1 cellular context compared by ENCODE assay signal in genomic region chr16:74922150-74923138, GRCh38.
TF ChIP-seq lines count a peak whose summit lies in the region.

No MANE protein-coding gene starts in this region.

TF ChIP-seq in HepG2, 621 proteins besides CTCF, POLR2A, EP300 and RAD21 (continued from another document and continues in another):
- TF ChIP-seq TFDP2 (CRISPR knock-in tag; IDR thresholded peaks at IDR 0.05) = peak; percentile 60
- TF ChIP-seq, protein P1, sequence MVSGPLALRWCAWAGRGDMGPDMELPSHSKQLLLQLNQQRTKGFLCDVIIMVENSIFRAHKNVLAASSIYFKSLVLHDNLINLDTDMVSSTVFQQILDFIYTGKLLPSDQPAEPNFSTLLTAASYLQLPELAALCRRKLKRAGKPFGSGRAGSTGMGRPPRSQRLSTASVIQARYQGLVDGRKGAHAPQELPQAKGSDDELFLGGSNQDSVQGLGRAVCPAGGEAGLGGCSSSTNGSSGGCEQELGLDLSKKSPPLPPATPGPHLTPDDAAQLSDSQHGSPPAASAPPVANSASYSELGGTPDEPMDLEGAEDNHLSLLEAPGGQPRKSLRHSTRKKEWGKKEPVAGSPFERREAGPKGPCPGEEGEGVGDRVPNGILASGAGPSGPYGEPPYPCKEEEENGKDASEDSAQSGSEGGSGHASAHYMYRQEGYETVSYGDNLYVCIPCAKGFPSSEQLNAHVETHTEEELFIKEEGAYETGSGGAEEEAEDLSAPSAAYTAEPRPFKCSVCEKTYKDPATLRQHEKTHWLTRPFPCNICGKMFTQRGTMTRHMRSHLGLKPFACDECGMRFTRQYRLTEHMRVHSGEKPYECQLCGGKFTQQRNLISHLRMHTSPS (CRISPR knock-in tag; IDR thresholded peaks at IDR 0.05; ENCODE audit: low read depth) = no peak
- TF ChIP-seq, protein P2, sequence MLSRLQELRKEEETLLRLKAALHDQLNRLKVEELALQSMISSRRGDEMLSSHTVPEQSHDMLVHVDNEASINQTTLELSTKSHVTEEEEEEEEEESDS (CRISPR knock-in tag; IDR thresholded peaks at IDR 0.05; ENCODE audit: borderline replicate concordance) = no peak
- TF ChIP-seq ZNF660 (CRISPR knock-in tag; IDR thresholded peaks at IDR 0.05; ENCODE audit: borderline replicate concordance, low read depth) = no peak
- peak; percentile 89; the same call in 1 of the 2 replicates for TF ChIP-seq PRDM10 (CRISPR knock-in tag; IDR thresholded peaks at IDR 0.05; ENCODE audit: low read depth)
- TF ChIP-seq, protein P3, sequence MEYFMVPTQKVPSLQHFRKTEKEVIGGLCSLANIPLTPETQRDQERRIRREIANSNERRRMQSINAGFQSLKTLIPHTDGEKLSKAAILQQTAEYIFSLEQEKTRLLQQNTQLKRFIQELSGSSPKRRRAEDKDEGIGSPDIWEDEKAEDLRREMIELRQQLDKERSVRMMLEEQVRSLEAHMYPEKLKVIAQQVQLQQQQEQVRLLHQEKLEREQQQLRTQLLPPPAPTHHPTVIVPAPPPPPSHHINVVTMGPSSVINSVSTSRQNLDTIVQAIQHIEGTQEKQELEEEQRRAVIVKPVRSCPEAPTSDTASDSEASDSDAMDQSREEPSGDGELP (IDR thresholded peaks at IDR 0.05; ENCODE audit: borderline replicate concordance, low read depth) = no peak
- no peak for TF ChIP-seq ZNF792 (CRISPR knock-in tag; IDR thresholded peaks at IDR 0.05)
- TF ChIP-seq ZNF558 (CRISPR knock-in tag; IDR thresholded peaks at IDR 0.05; ENCODE audit: borderline replicate concordance) = no peak
- peak; percentile 71 for TF ChIP-seq ARID5B (CRISPR knock-in tag; IDR thresholded peaks at IDR 0.05)
- TF ChIP-seq, protein P4, sequence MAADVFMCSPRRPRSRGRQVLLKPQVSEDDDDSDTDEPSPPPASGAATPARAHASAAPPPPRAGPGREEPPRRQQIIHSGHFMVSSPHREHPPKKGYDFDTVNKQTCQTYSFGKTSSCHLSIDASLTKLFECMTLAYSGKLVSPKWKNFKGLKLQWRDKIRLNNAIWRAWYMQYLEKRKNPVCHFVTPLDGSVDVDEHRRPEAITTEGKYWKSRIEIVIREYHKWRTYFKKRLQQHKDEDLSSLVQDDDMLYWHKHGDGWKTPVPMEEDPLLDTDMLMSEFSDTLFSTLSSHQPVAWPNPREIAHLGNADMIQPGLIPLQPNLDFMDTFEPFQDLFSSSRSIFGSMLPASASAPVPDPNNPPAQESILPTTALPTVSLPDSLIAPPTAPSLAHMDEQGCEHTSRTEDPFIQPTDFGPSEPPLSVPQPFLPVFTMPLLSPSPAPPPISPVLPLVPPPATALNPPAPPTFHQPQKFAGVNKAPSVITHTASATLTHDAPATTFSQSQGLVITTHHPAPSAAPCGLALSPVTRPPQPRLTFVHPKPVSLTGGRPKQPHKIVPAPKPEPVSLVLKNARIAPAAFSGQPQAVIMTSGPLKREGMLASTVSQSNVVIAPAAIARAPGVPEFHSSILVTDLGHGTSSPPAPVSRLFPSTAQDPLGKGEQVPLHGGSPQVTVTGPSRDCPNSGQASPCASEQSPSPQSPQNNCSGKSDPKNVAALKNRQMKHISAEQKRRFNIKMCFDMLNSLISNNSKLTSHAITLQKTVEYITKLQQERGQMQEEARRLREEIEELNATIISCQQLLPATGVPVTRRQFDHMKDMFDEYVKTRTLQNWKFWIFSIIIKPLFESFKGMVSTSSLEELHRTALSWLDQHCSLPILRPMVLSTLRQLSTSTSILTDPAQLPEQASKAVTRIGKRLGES (CRISPR knock-in tag; IDR thresholded peaks at IDR 0.05; ENCODE audit: borderline replicate concordance) = 0 out of 2 replicates have a peak, but pooled peaks have one; percentile 64
- no peak for TF ChIP-seq NFKB2 (CRISPR knock-in tag; IDR thresholded peaks at IDR 0.05; ENCODE audit: borderline replicate concordance)
- TF ChIP-seq MAX (IDR thresholded peaks at IDR 0.05) = peak; percentile 88
- 0 out of 2 replicates have a peak, but pooled peaks have one; percentile 18 for TF ChIP-seq SAP130 (CRISPR knock-in tag; IDR thresholded peaks at IDR 0.05; ENCODE audit: low read depth)
- TF ChIP-seq ZFP36 (IDR thresholded peaks at IDR 0.05; ENCODE audit: borderline replicate concordance, low read depth, low read length, partially characterized antibody) = no peak
- TF ChIP-seq KMT2A (CRISPR knock-in tag; IDR thresholded peaks at IDR 0.05) = 0 out of 2 replicates have a peak, but pooled peaks have one; percentile 49
- 0 out of 2 replicates have a peak, but pooled peaks have one; percentile 57 for TF ChIP-seq KDM5B (CRISPR knock-in tag; IDR thresholded peaks at IDR 0.05; ENCODE audit: borderline replicate concordance)
- TF ChIP-seq BORCS8-MEF2B (CRISPR knock-in tag; IDR thresholded peaks at IDR 0.05) = no peak
- TF ChIP-seq HMGXB3 (CRISPR knock-in tag; IDR thresholded peaks at IDR 0.05; ENCODE audit: borderline replicate concordance) = peak; percentile 63; the same call in 1 of the 2 replicates
- no peak for TF ChIP-seq ZNF615 (CRISPR knock-in tag; IDR thresholded peaks at IDR 0.05; ENCODE audit: borderline replicate concordance)
- TF ChIP-seq, protein P5, sequence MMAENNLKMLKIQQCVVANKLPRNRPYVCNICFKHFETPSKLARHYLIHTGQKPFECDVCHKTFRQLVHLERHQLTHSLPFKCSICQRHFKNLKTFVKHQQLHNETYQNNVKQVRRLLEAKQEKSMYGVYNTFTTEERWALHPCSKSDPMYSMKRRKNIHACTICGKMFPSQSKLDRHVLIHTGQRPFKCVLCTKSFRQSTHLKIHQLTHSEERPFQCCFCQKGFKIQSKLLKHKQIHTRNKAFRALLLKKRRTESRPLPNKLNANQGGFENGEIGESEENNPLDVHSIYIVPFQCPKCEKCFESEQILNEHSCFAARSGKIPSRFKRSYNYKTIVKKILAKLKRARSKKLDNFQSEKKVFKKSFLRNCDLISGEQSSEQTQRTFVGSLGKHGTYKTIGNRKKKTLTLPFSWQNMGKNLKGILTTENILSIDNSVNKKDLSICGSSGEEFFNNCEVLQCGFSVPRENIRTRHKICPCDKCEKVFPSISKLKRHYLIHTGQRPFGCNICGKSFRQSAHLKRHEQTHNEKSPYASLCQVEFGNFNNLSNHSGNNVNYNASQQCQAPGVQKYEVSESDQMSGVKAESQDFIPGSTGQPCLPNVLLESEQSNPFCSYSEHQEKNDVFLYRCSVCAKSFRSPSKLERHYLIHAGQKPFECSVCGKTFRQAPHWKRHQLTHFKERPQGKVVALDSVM (CRISPR knock-in tag; IDR thresholded peaks at IDR 0.05) = no peak
- no peak for TF ChIP-seq ZC3H4 (CRISPR knock-in tag; IDR thresholded peaks at IDR 0.05; ENCODE audit: borderline replicate concordance)
- TF ChIP-seq ZNF512B (CRISPR knock-in tag; IDR thresholded peaks at IDR 0.05; ENCODE audit: borderline replicate concordance) = no peak
- TF ChIP-seq MLLT10 (CRISPR knock-in tag; IDR thresholded peaks at IDR 0.05) = no peak
- no peak for TF ChIP-seq PHF20 (CRISPR knock-in tag; IDR thresholded peaks at IDR 0.05)
- TF ChIP-seq TBP (CRISPR knock-in tag; IDR thresholded peaks at IDR 0.05) = no peak
